ENCODE assay signal across 8 cellular contexts in genomic region chr17:2214047-2214717, GRCh38.
DNase-seq lines count a peak whose midpoint lies in the region; ATAC-seq, FAIRE-seq and TF ChIP-seq lines count a peak whose summit lies in the region.

No MANE protein-coding gene starts in this region.

- H4K20me1 ChIP-seq in astrocyte (ENCODE audit: insufficient read depth, low read length): no peaks in the 10 kb centered on the region

- H3K36me3 Mint-ChIP-seq in astrocyte (ENCODE audit: low read depth, unreplicated experiment): peaks cover 6% of the 10 kb centered on the region

- H3K36me3 ChIP-seq in astrocyte (ENCODE audit: insufficient read depth, low read length): no peaks in the 10 kb centered on the region

- FAIRE-seq in HTR-8/SVneo (lab: Jason Lieb, UNC): peak; percentile 36
- FAIRE-seq in astrocyte (lab: Jason Lieb, UNC): no peak

- peaks cover 51% of the 10 kb centered on the region for H3K79me2 ChIP-seq in astrocyte (ENCODE audit: insufficient read depth, low read length)

- H3K27me3 ChIP-seq in astrocyte (ENCODE audit: insufficient read depth, low read length): no peaks in the 10 kb centered on the region

- H3K27ac Mint-ChIP-seq in astrocyte (ENCODE audit: unreplicated experiment): peak overlapping the region; percentile 99

- H3K9me3 ChIP-seq in astrocyte (ENCODE audit: insufficient read depth, low read depth, low read length): no peaks in the 10 kb centered on the region

- peaks cover 53% of the 10 kb centered on the region for H3K4me1 Mint-ChIP-seq in astrocyte (ENCODE audit: low read depth, unreplicated experiment)

- H3K4me1 ChIP-seq in astrocyte (ENCODE audit: insufficient read depth, low read length): peaks cover 55% of the 10 kb centered on the region

- H2AFZ ChIP-seq in astrocyte (ENCODE audit: low read depth, low read length): no peak overlapping the region

- H3K4me2 ChIP-seq in astrocyte (ENCODE audit: low read length): peak overlapping the region; percentile 83

- H3K27me3 Mint-ChIP-seq in astrocyte (ENCODE audit: low read depth, unreplicated experiment): no peaks in the 10 kb centered on the region

- H3K4me3 ChIP-seq in astrocyte (ENCODE audit: insufficient read depth, low read depth, low read length) (peak overlapping the region; percentile 57), skeletal muscle cell (ENCODE audit: low read depth, low read length) (peak overlapping the region; percentile 37)

- peak; percentile 80 for DNase-seq in A172 (ENCODE audit: low spot score)
- DNase-seq in HTR-8/SVneo (ENCODE audit: insufficient read length, low spot score): peak; percentile 57
- DNase-seq in astrocyte (ENCODE audit: low read depth): peak; percentile 93
- DNase-seq in iPS-NIHi7 (ENCODE audit: extremely low spot score): peak; percentile 46
- peak; percentile 90 for DNase-seq in skeletal muscle cell (ENCODE audit: low read depth)
- no peak for DNase-seq in NCI-H1092 treated with DMSO at 0.1 percent for 48 hours (lab: John Stamatoyannopoulos, UW)

- H3K9ac ChIP-seq in astrocyte (ENCODE audit: low read length): peak overlapping the region; percentile 93

- H3K4me3 Mint-ChIP-seq in astrocyte (ENCODE audit: unreplicated experiment): peak overlapping the region; percentile 74

- peak overlapping the region; percentile 98 for H3K27ac ChIP-seq in astrocyte (ENCODE audit: low read depth, low read length)

- peaks cover 1% of the 10 kb centered on the region for H3K9me3 Mint-ChIP-seq in astrocyte (ENCODE audit: unreplicated experiment)

- no peak for TF ChIP-seq CTCF in astrocyte (IDR thresholded peaks at IDR 0.05; ENCODE audit: insufficient read depth, low read depth, low read length)

- ATAC-seq in GM18858 (IDR thresholded peaks at IDR 0.05; ENCODE audit: unreplicated experiment) (no peak), GM21367 (IDR thresholded peaks at IDR 0.05; ENCODE audit: unreplicated experiment) (no peak)
